Comparison of ENCODE assay signal across 1 cellular context in the genomic region with DNA sequence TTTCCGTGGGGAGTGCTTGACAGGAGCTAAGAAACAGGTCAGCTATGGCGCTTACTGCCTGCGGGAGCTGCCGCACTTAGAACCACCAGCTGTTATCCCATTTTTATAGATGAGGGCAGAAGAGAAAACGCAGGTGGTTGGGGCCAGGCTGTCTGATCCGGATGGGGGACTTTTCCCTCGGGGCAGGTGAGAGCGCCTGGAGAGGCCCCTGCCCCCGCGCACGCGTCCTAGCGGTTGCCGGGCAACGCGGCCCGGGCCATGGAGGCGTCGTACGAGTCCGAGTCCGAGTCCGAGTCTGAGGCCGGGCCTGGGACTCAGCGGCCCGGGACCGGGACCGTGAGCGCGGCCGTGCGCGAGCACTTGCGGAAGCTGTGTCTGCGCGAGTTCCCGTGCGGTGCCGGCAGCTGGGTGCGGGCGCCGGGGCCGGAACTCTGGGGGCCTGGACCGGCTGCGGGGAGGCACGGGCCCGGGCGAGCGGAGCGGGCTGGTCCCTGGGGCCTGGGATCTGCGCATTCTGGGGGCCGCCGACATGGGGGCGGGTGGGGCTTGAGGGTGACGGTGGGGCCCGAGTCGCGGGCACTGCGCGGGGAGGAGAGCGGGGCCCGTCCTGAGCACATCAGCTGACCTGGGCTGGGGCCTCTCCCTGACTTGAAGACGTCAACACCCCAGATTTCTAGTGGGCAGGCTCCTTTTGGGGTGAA.
TF ChIP-seq lines count a peak whose summit lies in the region.

A gene with protein sequence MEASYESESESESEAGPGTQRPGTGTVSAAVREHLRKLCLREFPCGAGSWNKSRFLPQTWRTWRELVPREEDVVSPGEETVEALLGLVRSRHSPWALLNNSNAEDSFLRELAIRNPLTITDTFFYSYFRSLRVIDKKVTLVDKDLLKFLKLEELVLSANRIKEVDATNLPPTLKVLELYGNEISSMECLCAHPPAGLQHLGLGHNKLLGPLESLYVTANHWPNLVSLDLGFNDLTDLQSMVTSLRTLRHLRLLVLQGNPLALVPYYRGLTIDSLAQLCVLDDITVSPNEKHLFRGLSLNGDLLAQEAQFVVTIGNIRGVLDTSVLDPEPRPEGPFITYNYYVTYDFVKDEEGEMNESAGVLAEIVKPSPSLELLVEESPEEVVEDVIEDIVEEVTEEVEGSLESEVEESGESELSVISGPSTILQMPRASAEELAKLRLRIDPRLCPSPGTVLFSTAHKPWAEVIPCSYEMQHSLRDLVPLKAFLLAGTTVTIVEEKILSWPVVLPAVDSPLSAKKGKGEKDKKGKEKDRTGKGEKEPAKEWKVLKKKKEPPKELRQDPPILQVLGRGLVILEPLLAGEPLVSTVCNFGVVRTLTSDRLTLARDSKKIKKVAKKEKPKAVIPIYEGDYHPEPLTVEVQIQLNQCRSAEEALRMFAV (plus strand): TSS at position 237 of the 701 bp plus-strand sequence. CDS start 22 bp downstream, at position 259.

TF ChIP-seq in IMR-90, 13 proteins besides CTCF, POLR2A, EP300 and RAD21 (continued from another document):
- no peak for TF ChIP-seq RFX5 (IDR thresholded peaks at IDR 0.05; ENCODE audit: low read depth, low read length)
- no peak for TF ChIP-seq BHLHE40 (IDR thresholded peaks at IDR 0.05; ENCODE audit: low read depth, low read length)
- no peak for TF ChIP-seq SMC3 (IDR thresholded peaks at IDR 0.05; ENCODE audit: low read depth, low read length)
- TF ChIP-seq, protein P1, sequence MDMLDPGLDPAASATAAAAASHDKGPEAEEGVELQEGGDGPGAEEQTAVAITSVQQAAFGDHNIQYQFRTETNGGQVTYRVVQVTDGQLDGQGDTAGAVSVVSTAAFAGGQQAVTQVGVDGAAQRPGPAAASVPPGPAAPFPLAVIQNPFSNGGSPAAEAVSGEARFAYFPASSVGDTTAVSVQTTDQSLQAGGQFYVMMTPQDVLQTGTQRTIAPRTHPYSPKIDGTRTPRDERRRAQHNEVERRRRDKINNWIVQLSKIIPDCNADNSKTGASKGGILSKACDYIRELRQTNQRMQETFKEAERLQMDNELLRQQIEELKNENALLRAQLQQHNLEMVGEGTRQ (IDR thresholded peaks at IDR 0.05; ENCODE audit: low read depth, low read length): no peak
- no peak for TF ChIP-seq MAZ (IDR thresholded peaks at IDR 0.05; ENCODE audit: borderline replicate concordance, low read depth, low read length)
- no peak for TF ChIP-seq MXI1 (IDR thresholded peaks at IDR 0.05; ENCODE audit: borderline replicate concordance, low read depth, low read length)
- TF ChIP-seq CEBPB (IDR thresholded peaks at IDR 0.05; ENCODE audit: low read depth, low read length): no peak
- no peak for TF ChIP-seq MAFK (IDR thresholded peaks at IDR 0.05; ENCODE audit: low read depth, low read length)
- TF ChIP-seq CHD1 (IDR thresholded peaks at IDR 0.05; ENCODE audit: low read depth, low read length): no peak
- TF ChIP-seq RCOR1 (IDR thresholded peaks at IDR 0.05; ENCODE audit: insufficient replicate concordance, low read length): no peak
- TF ChIP-seq NFE2L2 (IDR thresholded peaks at IDR 0.05; ENCODE audit: low read depth, low read length): no peak
- TF ChIP-seq, protein P2, sequence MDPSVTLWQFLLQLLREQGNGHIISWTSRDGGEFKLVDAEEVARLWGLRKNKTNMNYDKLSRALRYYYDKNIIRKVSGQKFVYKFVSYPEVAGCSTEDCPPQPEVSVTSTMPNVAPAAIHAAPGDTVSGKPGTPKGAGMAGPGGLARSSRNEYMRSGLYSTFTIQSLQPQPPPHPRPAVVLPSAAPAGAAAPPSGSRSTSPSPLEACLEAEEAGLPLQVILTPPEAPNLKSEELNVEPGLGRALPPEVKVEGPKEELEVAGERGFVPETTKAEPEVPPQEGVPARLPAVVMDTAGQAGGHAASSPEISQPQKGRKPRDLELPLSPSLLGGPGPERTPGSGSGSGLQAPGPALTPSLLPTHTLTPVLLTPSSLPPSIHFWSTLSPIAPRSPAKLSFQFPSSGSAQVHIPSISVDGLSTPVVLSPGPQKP (IDR thresholded peaks at IDR 0.05; ENCODE audit: borderline replicate concordance, low read depth, low read length): no peak
